9 cellular contexts compared by ENCODE assay signal in genomic region chr13:70623260-70623659, GRCh38.
DNase-seq lines count a peak whose midpoint lies in the region; ATAC-seq, FAIRE-seq and TF ChIP-seq lines count a peak whose summit lies in the region.
"Had no signal": no experiment of that assay in that cellular context is flagged by ENCODE, and none has a peak within 500 bp of the region (broad histone marks: within the 10 kb centered on the region; RNA-seq: fewer than 3 reads in every experiment).

No MANE protein-coding gene starts in this region.

- H3K27me3 ChIP-seq in GM12878 (replicated peaks in 1 of 2; ENCODE audit: control insufficient read depth in 2 of 2, insufficient read depth in 2 of 2, low read length in 1 of 2) (no peaks in the 10 kb centered on the region), MG63 (no peaks in the 10 kb centered on the region; the same call in 1 of the 2 replicates)

- H3K27me3 Mint-ChIP-seq in neural crest cell (ENCODE audit: low read depth) = no peaks in the 10 kb centered on the region
- H3K27me3 Mint-ChIP-seq: B cell had no signal

- peak; percentile 54 for TF ChIP-seq RAD21 in Ishikawa (IDR thresholded peaks at IDR 0.05; ENCODE audit: low read depth)
- TF ChIP-seq RAD21 in GM12878 (IDR thresholded peaks at IDR 0.05; ENCODE audit: insufficient read depth, low read depth, low read length) = peak; percentile 33; the same call in 1 of the 2 replicates

- CTCF ChIA-PET in GM12878 (lab: Yijun Ruan, JAX) = interaction anchor here (1.1 to 1.3 kb wide), 2 partner anchors 219 to 335 kb away, joined by 3 to 4 read pairs; no protein-coding TSS in a partner anchor

- no peak overlapping the region for H3K4me3 Mint-ChIP-seq in neural crest cell
- H3K4me3 Mint-ChIP-seq: B cell had no signal

- H3K79me2 ChIP-seq in GM12878 (ENCODE audit: control insufficient read depth, insufficient read depth, low read length) = no peaks in the 10 kb centered on the region

- intact Hi-C loops in GM12878 (cut with micrococcal nuclease; ENCODE audit: unreplicated experiment) = loop anchor here (5.0 to 10.0 kb wide), 2 partner anchors 339 to 592 kb away; no protein-coding TSS in a partner anchor

- TF ChIP-seq EP300 in Ishikawa (IDR thresholded peaks at IDR 0.05; ENCODE audit: borderline replicate concordance) (no peak), GM12878 (IDR thresholded peaks at IDR 0.05; ENCODE audit: borderline replicate concordance in 1 of 2, control insufficient read depth in 1 of 2, low read depth in 2 of 2, low read length in 2 of 2) (no peak)

- H3K4me1 ChIP-seq in GM12878 (ENCODE audit: control insufficient read depth, insufficient read depth, low read length) = no peaks in the 10 kb centered on the region

- H3K4me3 ChIP-seq in GM12878 (no peak overlapping the region), MG63 (no peak overlapping the region)

- no peak overlapping the region for H3K27ac Mint-ChIP-seq in neural crest cell (ENCODE audit: unreplicated experiment)
- H3K27ac Mint-ChIP-seq: B cell had no signal

- no peaks in the 10 kb centered on the region for H3K9me3 Mint-ChIP-seq in neural crest cell

- peak; percentile 51; the same call in 2 of the 3 replicates for ATAC-seq in GM12878

- TF ChIP-seq CTCF in GM12878 (IDR thresholded peaks at IDR 0.05 in 2 of 3, conservative IDR thresholded peaks at IDR 0.05 in 1 of 3; ENCODE audit: control insufficient read depth in 2 of 3, extremely low read depth in 1 of 3, insufficient read depth in 1 of 3, low read depth in 3 of 3, low read length in 3 of 3) (peak in 1 of 3 experiments; percentile 23; a peak in 2 of 6 replicates), neural crest cell (conservative IDR thresholded peaks at IDR 0.05) (peak; percentile 75)

- H3K4me1 Mint-ChIP-seq in neural crest cell = peaks cover 13% of the 10 kb centered on the region
- H3K4me1 Mint-ChIP-seq: B cell had no signal

- no peak for TF ChIP-seq POLR2A in GM12878 (IDR thresholded peaks at IDR 0.05; ENCODE audit: low read depth, low read length)

- H3K9ac ChIP-seq in GM12878 (ENCODE audit: control insufficient read depth, insufficient read depth, low read length) = no peak overlapping the region

- RAD21 ChIA-PET in GM12878 (lab: Charles Lee; ENCODE audit: unreplicated experiment) = no interaction called here

- no peak overlapping the region for H2AFZ ChIP-seq in GM12878 (ENCODE audit: control insufficient read depth, low read depth, low read length)

- no peaks in the 10 kb centered on the region for H3K36me3 Mint-ChIP-seq in neural crest cell (ENCODE audit: low read depth)

- in situ Hi-C loops in GM12878 (cut with MboI) = no loop called here

- no peaks in the 10 kb centered on the region for H3K9me3 ChIP-seq in GM12878 (replicated peaks; ENCODE audit: control insufficient read depth, insufficient read depth, low read length)
- H3K9me3 ChIP-seq in MG63 = no peaks in the 10 kb centered on the region

- H3K36me3 ChIP-seq in GM12878 (ENCODE audit: control insufficient read depth in 2 of 2, insufficient read depth in 2 of 2, low read length in 1 of 2) = no peaks in the 10 kb centered on the region
- H3K36me3 ChIP-seq in MG63 = no peaks in the 10 kb centered on the region

- BruUV-seq in GM12878 (replicated peaks; lab: Mats Ljungman, UMichigan) = no TSS peak

- no peak overlapping the region for H3K4me2 ChIP-seq in GM12878 (ENCODE audit: control insufficient read depth, insufficient read depth)

- no peaks in the 10 kb centered on the region for H4K20me1 ChIP-seq in GM12878 (ENCODE audit: control insufficient read depth, insufficient read depth)

- POLR2A ChIA-PET in GM12878 (lab: Charles Lee) = no interaction called here

- H3K27ac ChIP-seq in GM12878 (ENCODE audit: control insufficient read depth, insufficient read depth) = no peak overlapping the region

- DNase-seq in NCI-H1105 treated with DMSO at 0.1 percent for 48 hours (lab: John Stamatoyannopoulos, UW) (peak; percentile 18), NCI-H1105 (lab: John Stamatoyannopoulos, UW) (no peak), GM12878 (ENCODE audit: low read depth, low spot score) (no peak), neural crest cell (ENCODE audit: low read depth, low spot score) (no peak), occipital lobe (lab: John Stamatoyannopoulos, UW) (no peak), MG63 (no peak)
- DNase-seq in stimulated activated CD4-positive, alpha-beta T cell treated with anti-CD3 and anti-CD28 coated beads, Interleukin-2, amount 100 ng/mL, for 48 hours = no peak

- FAIRE-seq in GM12878 (lab: Jason Lieb, UNC) = no peak

- SMC1A ChIA-PET in GM12878 (lab: Charles Lee; ENCODE audit: uncharacterized antibody, unreplicated experiment) = no interaction called here

TF ChIP-seq in Ishikawa, 13 proteins besides CTCF, POLR2A, EP300 and RAD21:
- TF ChIP-seq TAF1 (IDR thresholded peaks at IDR 0.05; ENCODE audit: low read depth) = no peak
- no peak for TF ChIP-seq USF1 (IDR thresholded peaks at IDR 0.05)

TF ChIP-seq in GM12878, 131 proteins besides CTCF, POLR2A, EP300 and RAD21:
- TF ChIP-seq BRCA1 (IDR thresholded peaks at IDR 0.05; ENCODE audit: low read depth, low read length) = no peak
- 0 out of 2 replicates have a peak, but pooled peaks have one; percentile 24 for TF ChIP-seq SMC3 (IDR thresholded peaks at IDR 0.05; ENCODE audit: borderline replicate concordance, low read length)
